Comparison of ENCODE assay signal across 17 cellular contexts in genomic region chr10:131923059-131923756, GRCh38. TPM values are rescaled to one million over a fixed set of nuclear protein-coding genes. Genes with fewer than 3 reads are reported as not detected.
DNase-seq lines count a peak whose midpoint lies in the region; ATAC-seq and TF ChIP-seq lines count a peak whose summit lies in the region.
"Had no signal": no experiment of that assay in that cellular context is flagged by ENCODE, and none has a peak within 500 bp of the region (broad histone marks: within the 10 kb centered on the region; RNA-seq: fewer than 3 reads in every experiment).

No MANE protein-coding gene starts in this region.

- H3K27ac Mint-ChIP-seq in GM23338 (peak overlapping the region; percentile 3; the same call in 1 of the 2 replicates), endothelial cell (ENCODE audit: unreplicated experiment) (peak overlapping the region; percentile 45), progenitor cell of endocrine pancreas (peak overlapping the region; percentile 19)
- H3K27ac Mint-ChIP-seq: B cell; CD8-positive, alpha-beta T cell had no signal

- H3K4me2 ChIP-seq in GM23338: 0 out of 2 replicates have a peak overlapping the region, but pooled peaks have one; percentile 12

- no peak overlapping the region for H3K4me3 ChIP-seq in GM23338
- H3K4me3 ChIP-seq: Peyer's patch had no signal

- no peaks in the 10 kb centered on the region for H3K36me3 ChIP-seq in GM23338 (ENCODE audit: insufficient read depth)
- H3K36me3 ChIP-seq: Peyer's patch had no signal

- peaks cover 8% of the 10 kb centered on the region for H3K27me3 Mint-ChIP-seq in GM23338 (ENCODE audit: insufficient read depth, low read depth, poor library complexity)
- peaks cover 8% of the 10 kb centered on the region for H3K27me3 Mint-ChIP-seq in endothelial cell (ENCODE audit: unreplicated experiment)
- H3K27me3 Mint-ChIP-seq in progenitor cell of endocrine pancreas: no peaks in the 10 kb centered on the region
- H3K27me3 Mint-ChIP-seq: B cell had no signal

- H3K9me3 Mint-ChIP-seq in GM23338: no peaks in the 10 kb centered on the region
- no peaks in the 10 kb centered on the region for H3K9me3 Mint-ChIP-seq in endothelial cell (ENCODE audit: unreplicated experiment)
- peaks cover 6% of the 10 kb centered on the region for H3K9me3 Mint-ChIP-seq in progenitor cell of endocrine pancreas (ENCODE audit: low read depth)

- H3K36me3 Mint-ChIP-seq in GM23338 (ENCODE audit: low read depth) (peaks cover 3% of the 10 kb centered on the region; the same call in 2 of the 3 replicates), endothelial cell (ENCODE audit: low read depth, unreplicated experiment) (peaks cover 27% of the 10 kb centered on the region), progenitor cell of endocrine pancreas (ENCODE audit: insufficient read depth) (peaks cover 15% of the 10 kb centered on the region)

- H3K27ac ChIP-seq in GM23338 (ENCODE audit: low read depth) (no peak overlapping the region), VCaP (peak overlapping the region; percentile 64)
- H3K27ac ChIP-seq: Peyer's patch had no signal

- peaks cover 52% of the 10 kb centered on the region for H3K4me1 ChIP-seq in GM23338 (ENCODE audit: insufficient read depth)

- no peak for TF ChIP-seq CTCF in GM23338 (conservative IDR thresholded peaks at IDR 0.05; ENCODE audit: low read depth in 2 of 2)
- TF ChIP-seq CTCF in VCaP (conservative IDR thresholded peaks at IDR 0.05): no peak
- no peak for TF ChIP-seq CTCF in endothelial cell (IDR thresholded peaks at IDR 0.05; ENCODE audit: unreplicated experiment)
- TF ChIP-seq CTCF in progenitor cell of endocrine pancreas (IDR thresholded peaks at IDR 0.05; ENCODE audit: unreplicated experiment): no peak

- ATAC-seq in GM23338: no peak
- no peak for ATAC-seq in HG02970 (IDR thresholded peaks at IDR 0.05; ENCODE audit: low FRiP score, unreplicated experiment)
- ATAC-seq: CD8-positive, alpha-beta T cell had no signal

- H4K20me1 ChIP-seq in GM23338 (replicated peaks; ENCODE audit: insufficient read depth): peaks cover 60% of the 10 kb centered on the region

- H3K4me1 Mint-ChIP-seq in GM23338 (peaks cover 49% of the 10 kb centered on the region), endothelial cell (ENCODE audit: unreplicated experiment) (peaks cover 38% of the 10 kb centered on the region), progenitor cell of endocrine pancreas (ENCODE audit: low read depth) (no peaks in the 10 kb centered on the region)

- H3K27me3 ChIP-seq in GM23338 (ENCODE audit: insufficient read depth): no peaks in the 10 kb centered on the region
- H3K27me3 ChIP-seq: Peyer's patch had no signal

- H3F3A ChIP-seq in GM23338 (replicated peaks; ENCODE audit: low read depth): no peaks in the 10 kb centered on the region

- H3K4me3 Mint-ChIP-seq in GM23338 (no peak overlapping the region), endothelial cell (ENCODE audit: unreplicated experiment) (no peak overlapping the region), progenitor cell of endocrine pancreas (ENCODE audit: low read depth) (no peak overlapping the region)
- H3K4me3 Mint-ChIP-seq: B cell; CD8-positive, alpha-beta T cell had no signal

- no peaks in the 10 kb centered on the region for H3K9me2 ChIP-seq in GM23338 (ENCODE audit: insufficient read depth)

- H2AFZ ChIP-seq in GM23338: no peak overlapping the region

- H3K79me2 ChIP-seq in GM23338 (replicated peaks; ENCODE audit: insufficient read depth): peaks cover 86% of the 10 kb centered on the region

- no peak for DNase-seq in GM23338 (ENCODE audit: low spot score)
- DNase-seq in endothelial cell (ENCODE audit: low spot score): no peak
- DNase-seq in progenitor cell of endocrine pancreas (ENCODE audit: low spot score, unreplicated experiment): no peak
- no peak for DNase-seq in NAMALWA (ENCODE audit: low spot score)
- no peak for DNase-seq in activated T-cell treated with anti-CD3 and anti-CD28 coated beads, Interleukin-2, amount 50 U/mL, for 1 hour
- DNase-seq: ACHN; CD8-positive, alpha-beta T cell; DND-41; IMR-90; NCI-H1417; NCI-H2029; NCI-H2171 treated with DMSO at 0.1 percent for 48 hours; Right ventricle myocardium superior had no signal

TF ChIP-seq in GM23338, 12 proteins besides CTCF, POLR2A, EP300 and RAD21 (continues in another document):
- TF ChIP-seq STAT1 (IDR thresholded peaks at IDR 0.05; ENCODE audit: unreplicated experiment) (no peak), CREB1 (CRISPR knock-in tag; IDR thresholded peaks at IDR 0.05; ENCODE audit: low read depth) (no peak), NANOG (IDR thresholded peaks at IDR 0.05; ENCODE audit: borderline replicate concordance) (no peak), EZH2 (IDR thresholded peaks at IDR 0.05; ENCODE audit: low read depth, unreplicated experiment) (no peak), REST (IDR thresholded peaks at IDR 0.05; ENCODE audit: unreplicated experiment) (no peak), ZNF114 (CRISPR knock-in tag; IDR thresholded peaks at IDR 0.05) (no peak), ZNF331 (CRISPR knock-in tag; IDR thresholded peaks at IDR 0.05; ENCODE audit: low read depth) (no peak), ETS1 (IDR thresholded peaks at IDR 0.05) (no peak), EZH2phosphoT487 (IDR thresholded peaks at IDR 0.05; ENCODE audit: unreplicated experiment) (no peak), POLR2AphosphoS5 (IDR thresholded peaks at IDR 0.05; ENCODE audit: low read depth) (no peak), JUNB (IDR thresholded peaks at IDR 0.05; ENCODE audit: unreplicated experiment) (no peak)

RNA-seq across cellular contexts. Expression of gene PPP2R2D, which starts 22.4 kb away (rescaled TPM):
- total RNA-seq in GM23338 (2014; rRNA removed; shearing (Covaris generic)): 33.7 and 35.8 TPM in 2 replicates
- 28.8 and 30.5 TPM in 2 replicates for polyA plus RNA-seq in GM23338 (2016; fragmentation: Nextera tagmentation; extraction: Ambion mirVana)
- total RNA-seq in endothelial cell (ENCODE audit: unreplicated experiment) (36.9 TPM), progenitor cell of endocrine pancreas (41.1 and 43.6 TPM in 2 replicates)

RNA-seq across cellular contexts. Expression of gene BNIP3, which starts 58.5 kb away (rescaled TPM):
- total RNA-seq in GM23338 (2014; rRNA removed; shearing (Covaris generic)): 48.8 and 75.0 TPM in 2 replicates
- polyA plus RNA-seq in GM23338 (2016; fragmentation: Nextera tagmentation; extraction: Ambion mirVana): 41.1 and 46.3 TPM in 2 replicates
- total RNA-seq in endothelial cell (ENCODE audit: unreplicated experiment): 29.9 TPM
- 28.5 and 32.4 TPM in 2 replicates for total RNA-seq in progenitor cell of endocrine pancreas
